26 cellular contexts compared by ENCODE assay signal in the genomic region with DNA sequence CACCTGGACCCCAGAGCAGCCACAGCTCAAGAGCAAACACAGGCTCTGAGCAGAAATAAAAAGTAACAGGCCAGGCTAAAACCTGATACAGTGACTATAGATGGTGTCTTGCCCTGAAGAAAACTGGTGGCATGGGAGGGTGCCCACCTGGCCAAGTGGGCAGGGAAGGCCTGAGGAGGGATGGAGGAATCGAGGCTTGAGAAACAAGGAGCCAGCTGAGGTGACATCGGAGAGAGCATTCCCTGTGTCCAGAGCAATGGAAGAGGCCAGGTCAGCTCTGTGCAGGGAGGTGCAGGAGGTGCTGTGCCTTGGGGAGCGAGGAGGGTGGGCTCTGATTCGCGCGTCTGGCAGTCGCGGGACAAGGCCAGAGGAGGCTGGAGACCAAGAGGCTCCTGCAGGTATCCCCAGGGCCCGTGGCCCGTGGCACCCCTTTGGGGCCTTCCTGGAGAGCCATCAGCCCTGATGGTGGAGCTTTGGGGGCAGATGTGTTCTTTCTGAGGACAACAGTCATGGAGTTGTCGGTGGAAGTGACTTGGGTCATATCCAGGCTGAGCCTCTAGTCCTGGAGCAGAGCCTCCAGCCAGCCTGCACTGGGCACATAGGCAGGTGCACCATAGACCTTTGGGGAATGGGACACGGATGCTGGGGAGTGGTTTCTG. TPM values are rescaled to one million over a fixed set of nuclear protein-coding genes. Genes with fewer than 3 reads are reported as not detected.
DNase-seq lines count a peak whose midpoint lies in the region; ATAC-seq and TF ChIP-seq lines count a peak whose summit lies in the region.
"Had no signal": no experiment of that assay in that cellular context is flagged by ENCODE, and none has a peak within 500 bp of the region (broad histone marks: within the 10 kb centered on the region; RNA-seq: fewer than 3 reads in every experiment).

No MANE protein-coding gene starts in this region.

- no peak overlapping the region for H3K4me2 ChIP-seq in neural cell (ENCODE audit: low read length)

- H3F3A ChIP-seq in neural cell (ENCODE audit: insufficient read depth, low read length, poor library complexity, severe bottlenecking) = no peaks in the 10 kb centered on the region

- TF ChIP-seq CTCF in right atrium auricular region (IDR thresholded peaks at IDR 0.05) (no peak), glutamatergic neuron (IDR thresholded peaks at IDR 0.05; ENCODE audit: partially characterized antibody, unreplicated experiment) (no peak), neural cell (IDR thresholded peaks at IDR 0.05; ENCODE audit: poor library complexity, severe bottlenecking) (no peak)

- H3K9me3 ChIP-seq in right atrium auricular region (no peaks in the 10 kb centered on the region), neural cell (ENCODE audit: low read length) (no peaks in the 10 kb centered on the region), aorta (ENCODE audit: control insufficient read depth, low read length) (no peaks in the 10 kb centered on the region)
- H3K9me3 ChIP-seq: tibial nerve had no signal

- H2AFZ ChIP-seq in neural cell (ENCODE audit: low read depth, low read length) = no peak overlapping the region
- H2AFZ ChIP-seq: parathyroid adenoma had no signal

- no peaks in the 10 kb centered on the region for H4K20me1 ChIP-seq in neural cell (ENCODE audit: insufficient read depth)

- peak; percentile 24 for DNase-seq in left ventricle myocardium superior
- DNase-seq in right atrium auricular region (ENCODE audit: low spot score) = no peak
- no peak for DNase-seq in glutamatergic neuron
- DNase-seq in aorta = peak; percentile 37 to 56
- no peak for DNase-seq in T-helper 9 cell
- DNase-seq in hippocampal formation (lab: John Stamatoyannopoulos, UW) = no peak
- DNase-seq: activated CD4-positive, alpha-beta T cell treated with anti-CD3 and anti-CD28 coated beads, Interleukin-2, amount 50 U/mL, for 4 hours; activated naive CD4-positive, alpha-beta T cell treated with anti-CD3 and anti-CD28 coated beads for 36 hours; activated T-cell treated with anti-CD3 and anti-CD28 coated beads, Interleukin-2, amount 50 U/mL, for 72 hours; amniotic stem cell; CD8-positive, alpha-beta T cell; effector CD8-positive, alpha-beta T cell; NCI-H1694; NCI-H446 treated with DMSO at 0.1 percent for 48 hours; NCI-H82; stimulated activated CD4-positive, alpha-beta T cell treated with anti-CD3 and anti-CD28 coated beads, Interleukin-15, amount 100 ng/mL, for 24 hours; stimulated activated CD4-positive, alpha-beta T cell treated with anti-CD3 and anti-CD28 coated beads, Interleukin-4, amount 100 ng/mL, for 4 hours had no signal

- peaks cover 8% of the 10 kb centered on the region for H3K4me1 Mint-ChIP-seq in glutamatergic neuron (ENCODE audit: low read depth, unreplicated experiment)
- H3K4me1 Mint-ChIP-seq: B cell had no signal

- H3K27ac ChIP-seq in right atrium auricular region = no peak overlapping the region
- H3K27ac ChIP-seq in neural cell (ENCODE audit: low read length) = peak overlapping the region; percentile 68
- no peak overlapping the region for H3K27ac ChIP-seq in aorta (ENCODE audit: low read depth in 1 of 2, low read length in 2 of 2)
- H3K27ac ChIP-seq: coronary artery, epithelial cell of prostate, parathyroid adenoma, tibial nerve had no signal

- no peaks in the 10 kb centered on the region for H3K9me2 ChIP-seq in neural cell (ENCODE audit: insufficient read depth, low read length)

- H3K36me3 Mint-ChIP-seq in glutamatergic neuron (ENCODE audit: unreplicated experiment) = no peaks in the 10 kb centered on the region
- H3K36me3 Mint-ChIP-seq: CD8-positive, alpha-beta T cell; naive thymus-derived CD8-positive, alpha-beta T cell had no signal

- H3K9me3 Mint-ChIP-seq in glutamatergic neuron (ENCODE audit: unreplicated experiment) = peaks cover 10% of the 10 kb centered on the region
- H3K9me3 Mint-ChIP-seq: activated naive CD4-positive, alpha-beta T cell treated with anti-CD3 and anti-CD28 coated beads for 36 hours; activated T-cell treated with anti-CD3 and anti-CD28 coated beads, Interleukin-2, amount 50 U/mL, for 72 hours; CD8-positive, alpha-beta T cell; naive thymus-derived CD8-positive, alpha-beta T cell had no signal

- intact Hi-C loops in left ventricle myocardium superior (cut with micrococcal nuclease) = no loop called here
- intact Hi-C loops in aorta (cut with DNase I) = no loop called here

- H3K36me3 ChIP-seq in right atrium auricular region (peaks cover 2% of the 10 kb centered on the region), neural cell (ENCODE audit: insufficient read depth, low read length) (no peaks in the 10 kb centered on the region), aorta (ENCODE audit: control insufficient read depth in 1 of 2, insufficient read depth in 2 of 2, low read length in 1 of 2) (peaks cover 0 to under 1% of the 10 kb centered on the region in 2 donors)

- ATAC-seq in left ventricle myocardium superior = no peak
- no peak for ATAC-seq in aorta (ENCODE audit: low FRiP score)
- no peak for ATAC-seq in HG02884 (IDR thresholded peaks at IDR 0.05; ENCODE audit: unreplicated experiment)
- ATAC-seq: activated T-cell treated with anti-CD3 and anti-CD28 coated beads, Interleukin-2, amount 50 U/mL, for 72 hours; CD8-positive, alpha-beta T cell; naive thymus-derived CD8-positive, alpha-beta T cell had no signal

- H3K4me3 ChIP-seq in right atrium auricular region (no peak overlapping the region), neural cell (ENCODE audit: low read length) (peak overlapping the region; percentile 14), aorta (ENCODE audit: low read length in 2 of 2) (no peak overlapping the region)
- H3K4me3 ChIP-seq: coronary artery, lung, tibial nerve had no signal

- H3K27ac Mint-ChIP-seq in glutamatergic neuron (ENCODE audit: unreplicated experiment) = peak overlapping the region; percentile 19
- H3K27ac Mint-ChIP-seq: activated naive CD4-positive, alpha-beta T cell treated with anti-CD3 and anti-CD28 coated beads for 36 hours; activated T-cell treated with anti-CD3 and anti-CD28 coated beads, Interleukin-2, amount 50 U/mL, for 72 hours; B cell; CD8-positive, alpha-beta T cell; naive thymus-derived CD8-positive, alpha-beta T cell had no signal

- 81 to 82% methylated on average over 12 of the region's 12 CpGs for WGBS in aorta, 2 donors

- H3K4me1 ChIP-seq in right atrium auricular region (peaks cover 0 to 6% of the 10 kb centered on the region in 2 donors), aorta (ENCODE audit: control insufficient read depth in 1 of 2, insufficient read depth in 2 of 2, low read length in 2 of 2) (peaks cover 0 to 4% of the 10 kb centered on the region in 2 donors)

- no peaks in the 10 kb centered on the region for H3K27me3 ChIP-seq in right atrium auricular region
- H3K27me3 ChIP-seq in neural cell (ENCODE audit: insufficient read depth, low read depth, low read length) = no peaks in the 10 kb centered on the region
- no peaks in the 10 kb centered on the region for H3K27me3 ChIP-seq in aorta (ENCODE audit: control insufficient read depth in 1 of 2, insufficient read depth in 2 of 2, low read length in 1 of 2)
- H3K27me3 ChIP-seq: tibial nerve had no signal

- H3K79me2 ChIP-seq in neural cell (replicated peaks; ENCODE audit: insufficient read depth, low read length) = no peaks in the 10 kb centered on the region
- H3K79me2 ChIP-seq: parathyroid adenoma had no signal

- H3K4me3 Mint-ChIP-seq in glutamatergic neuron (ENCODE audit: unreplicated experiment) = no peak overlapping the region
- H3K4me3 Mint-ChIP-seq: activated naive CD4-positive, alpha-beta T cell treated with anti-CD3 and anti-CD28 coated beads for 36 hours; activated T-cell treated with anti-CD3 and anti-CD28 coated beads, Interleukin-2, amount 50 U/mL, for 72 hours; B cell; CD8-positive, alpha-beta T cell; naive thymus-derived CD8-positive, alpha-beta T cell had no signal

- peaks cover 3% of the 10 kb centered on the region for H3K27me3 Mint-ChIP-seq in glutamatergic neuron (ENCODE audit: unreplicated experiment)
- H3K27me3 Mint-ChIP-seq: B cell had no signal

- no peak for TF ChIP-seq EP300 in neural cell (conservative IDR thresholded peaks at IDR 0.05; ENCODE audit: poor library complexity, severe bottlenecking)

- no peak for TF ChIP-seq RAD21 in neural cell (conservative IDR thresholded peaks at IDR 0.05)

- peak overlapping the region; percentile 41 for H3K9ac ChIP-seq in neural cell (ENCODE audit: low read length)
- H3K9ac ChIP-seq: parathyroid adenoma had no signal

TF ChIP-seq in neural cell, 6 proteins besides CTCF, POLR2A, EP300 and RAD21 (continues in another document):
- TF ChIP-seq EZH2 (IDR thresholded peaks at IDR 0.05; ENCODE audit: borderline replicate concordance, insufficient read depth, low read length, poor library complexity, severe bottlenecking) = no peak
- no peak for TF ChIP-seq TAF1 (IDR thresholded peaks at IDR 0.05; ENCODE audit: low read depth)
- TF ChIP-seq MXI1 (conservative IDR thresholded peaks at IDR 0.05; ENCODE audit: poor library complexity, severe bottlenecking) = no peak
- TF ChIP-seq REST (IDR thresholded peaks at IDR 0.05; ENCODE audit: borderline replicate concordance) = no peak

RNA-seq across cellular contexts. Expression of gene PLXNA1, which starts 56.1 kb away (rescaled TPM):
- 23.8 TPM for total RNA-seq in left ventricle myocardium superior
- total RNA-seq in right atrium auricular region = 10 to 100 TPM; 22.9 to 23.3 TPM
- 110 TPM for total RNA-seq in glutamatergic neuron (ENCODE audit: unreplicated experiment)
- 65.6 and 86.8 TPM in 2 replicates for polyA plus RNA-seq in neural cell
- 156 and 159 TPM in 2 replicates for polyA minus RNA-seq in neural cell
- total RNA-seq in aorta = 10 to 100 TPM; 28.7 to 51.3 TPM
- 10 to 100 TPM in 1 of 2 donors, 1 to 10 TPM in 1; 6.0 to 13.9 TPM for polyA plus RNA-seq in aorta

Comparison
In these comparisons a context has a peak if more than half of its experiments do, and no peak if none do; other contexts are left out.
1. DNase-seq: peak in left ventricle myocardium superior (single experiment) and aorta (2 of 2); none in right atrium auricular region (single experiment), glutamatergic neuron (single experiment), T-helper 9 cell (single experiment) and hippocampal formation (0 of 2).